Comparison of ENCODE assay signal across 22 cellular contexts in the genomic region with DNA sequence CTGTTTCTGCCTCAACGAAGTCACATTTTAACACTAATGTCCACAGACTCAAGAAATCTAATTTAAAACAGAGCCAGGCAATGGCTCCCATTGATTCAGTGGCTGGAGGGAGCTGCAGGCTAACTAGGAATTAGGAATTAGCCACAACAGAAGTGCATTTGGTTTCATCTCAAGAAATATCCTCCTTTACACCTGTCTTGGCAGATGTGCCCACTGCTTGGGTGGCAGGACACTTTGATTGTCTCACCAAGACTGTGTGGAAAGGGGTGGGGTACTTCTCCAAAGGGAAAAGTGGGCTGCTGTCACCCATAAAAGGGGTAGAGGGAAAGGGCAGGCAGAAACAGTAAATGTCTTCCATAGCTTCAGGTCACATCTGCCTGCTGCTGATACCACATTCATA. TPM values are rescaled to one million over a fixed set of nuclear protein-coding genes. Genes with fewer than 3 reads are reported as not detected.
DNase-seq lines count a peak whose midpoint lies in the region; ATAC-seq and TF ChIP-seq lines count a peak whose summit lies in the region.
"Had no signal": no experiment of that assay in that cellular context is flagged by ENCODE, and none has a peak within 500 bp of the region (broad histone marks: within the 10 kb centered on the region; RNA-seq: fewer than 3 reads in every experiment).

No MANE protein-coding gene starts in this region.

- H3K9me3 ChIP-seq in SK-N-SH (no peaks in the 10 kb centered on the region), right cardiac atrium (ENCODE audit: control insufficient read depth, low read length) (no peaks in the 10 kb centered on the region), heart right ventricle (no peaks in the 10 kb centered on the region), neuronal stem cell (replicated peaks in 1 of 2; ENCODE audit: control insufficient read depth in 2 of 2, insufficient read depth in 1 of 2, low read depth in 1 of 2, low read length in 2 of 2) (no peaks in the 10 kb centered on the region), sigmoid colon (no peaks in the 10 kb centered on the region)
- H3K9me3 ChIP-seq: HAP-1 had no signal

- no peak for TF ChIP-seq RAD21 in SK-N-SH (IDR thresholded peaks at IDR 0.05; ENCODE audit: low read length)

- H3K18ac ChIP-seq in neuronal stem cell (ENCODE audit: low read length): peak overlapping the region; percentile 44

- no peaks in the 10 kb centered on the region for H3K9me3 Mint-ChIP-seq in activated T-helper 17 cell treated with anti-CD3 and anti-CD28 coated beads, Interleukin-2, amount 50 U/mL, for 72 hours

- H3K27ac Mint-ChIP-seq in activated T-helper 17 cell treated with anti-CD3 and anti-CD28 coated beads, Interleukin-2, amount 50 U/mL, for 72 hours: peak overlapping the region; percentile 34

- intact Hi-C loops in right cardiac atrium (cut with DNase I) (no loop called here), heart right ventricle (cut with DNase I) (no loop called here), sigmoid colon (cut with DNase I) (no loop called here)

- H2AK5ac ChIP-seq in neuronal stem cell (ENCODE audit: low read depth, low read length): no peak overlapping the region

- no peaks in the 10 kb centered on the region for H3K36me3 Mint-ChIP-seq in activated T-helper 17 cell treated with anti-CD3 and anti-CD28 coated beads, Interleukin-2, amount 50 U/mL, for 72 hours (ENCODE audit: low read depth)

- in situ Hi-C loops in KBM-7 (cut with MboI; ENCODE audit: low pct_unique_long_range_greater_than_20kb, low sequenced_read_pairs): loop anchor here (25.0 kb wide), 1 partner anchor 166 kb away; no protein-coding TSS in a partner anchor

- no peak overlapping the region for H3K23ac ChIP-seq in neuronal stem cell (ENCODE audit: low read depth, low read length, poor library complexity)

- H4K91ac ChIP-seq in neuronal stem cell (ENCODE audit: low read depth, low read length, poor library complexity): no peak overlapping the region

- H3K4me3 ChIP-seq in SK-N-SH (ENCODE audit: low read depth in 2 of 2, low read length in 1 of 2): no peak overlapping the region
- no peak overlapping the region for H3K4me3 ChIP-seq in right cardiac atrium (ENCODE audit: low read length)
- no peak overlapping the region for H3K4me3 ChIP-seq in heart right ventricle
- H3K4me3 ChIP-seq in neuronal stem cell (ENCODE audit: low read length in 2 of 2): no peak overlapping the region
- no peak overlapping the region for H3K4me3 ChIP-seq in sigmoid colon
- H3K4me3 ChIP-seq: HAP-1 had no signal

- H3K9ac ChIP-seq in SK-N-SH (no peak overlapping the region), neuronal stem cell (ENCODE audit: low read depth, low read length, poor library complexity) (no peak overlapping the region)

- no peak for ATAC-seq in SK-N-SH treated with all-trans-retinoic acid at 6 μM for 48 hours
- ATAC-seq in right cardiac atrium: no peak
- ATAC-seq in heart right ventricle: no peak
- ATAC-seq in activated T-helper 17 cell treated with anti-CD3 and anti-CD28 coated beads, Interleukin-2, amount 50 U/mL, for 72 hours (replicated peaks): no peak
- ATAC-seq: Panc1 had no signal

- no peak overlapping the region for H2BK12ac ChIP-seq in neuronal stem cell (ENCODE audit: low read length)

- H3K27ac ChIP-seq in SK-N-SH (ENCODE audit: low read depth in 2 of 2, low read length in 1 of 2): no peak overlapping the region; a peak in 1 of 4 replicates
- peak overlapping the region; percentile 51 for H3K27ac ChIP-seq in right cardiac atrium (ENCODE audit: low read length)
- H3K27ac ChIP-seq in heart right ventricle: peak overlapping the region in 1 of 10 donors; percentile 55
- H3K27ac ChIP-seq in neuronal stem cell (replicated peaks; ENCODE audit: low read length): no peak overlapping the region
- no peak overlapping the region for H3K27ac ChIP-seq in sigmoid colon
- H3K27ac ChIP-seq: 22Rv1, C4-2B had no signal

- no peak overlapping the region for H3K14ac ChIP-seq in neuronal stem cell (ENCODE audit: low read length)

- no peak for DNase-seq in SK-N-SH
- no peak for DNase-seq in right cardiac atrium
- no peak for DNase-seq in heart right ventricle
- no peak for DNase-seq in neuronal stem cell (ENCODE audit: low spot score)
- no peak for DNase-seq in sigmoid colon
- no peak for DNase-seq in KBM-7
- DNase-seq: AML-193, Calu3, GF-D8, MM.1S, NCI-H1092, NCI-H1436 treated with DMSO at 0.1 percent for 48 hours, NCI-H2029 treated with DMSO at 0.1 percent for 48 hours, NCI-H2171 treated with DMSO at 0.1 percent for 48 hours, NCI-H446 treated with DMSO at 0.1 percent for 48 hours had no signal

- H2BK15ac ChIP-seq in neuronal stem cell (ENCODE audit: low read length): no peak overlapping the region

- H3F3A ChIP-seq in SK-N-SH (replicated peaks; ENCODE audit: insufficient read depth): no peaks in the 10 kb centered on the region

- H3K4me1 ChIP-seq in SK-N-SH (ENCODE audit: control insufficient read depth in 1 of 2, insufficient read depth in 2 of 2, low read depth in 1 of 2, low read length in 1 of 2) (peaks cover 0 to 12% of the 10 kb centered on the region in 2 experiments; a peak in 1 of 4 replicates), right cardiac atrium (ENCODE audit: control insufficient read depth, insufficient read depth, low read length) (peaks cover 6% of the 10 kb centered on the region), heart right ventricle (peaks cover 0 to 45% (median 10%) of the 10 kb centered on the region in 9 donors), neuronal stem cell (ENCODE audit: control insufficient read depth in 2 of 2, insufficient read depth in 1 of 2, low read depth in 1 of 2, low read length in 2 of 2) (peaks cover 0 to 11% of the 10 kb centered on the region in 2 donors), sigmoid colon (peaks cover 0 to 17% (median 0%) of the 10 kb centered on the region in 4 donors)
- H3K4me1 ChIP-seq: HAP-1 had no signal

- H3K4me2 ChIP-seq in SK-N-SH (no peak overlapping the region), neuronal stem cell (ENCODE audit: insufficient read depth, low read length, poor library complexity, severe bottlenecking) (no peak overlapping the region)

- H4K8ac ChIP-seq in neuronal stem cell (ENCODE audit: low read depth, low read length): no peak overlapping the region

- CTCF ChIA-PET in SK-N-SH (lab: Yijun Ruan, JAX): interaction anchor here (0.9 to 5.9 kb wide), 6 partner anchors 10 to 250 kb away, joined by 3 to 42 read pairs (median 4); a partner anchor contains a TSS

- POLR2A ChIA-PET in SK-N-SH (lab: Yijun Ruan, JAX): no interaction called here

- no peaks in the 10 kb centered on the region for H3K79me1 ChIP-seq in neuronal stem cell (ENCODE audit: low read depth, low read length)

- TF ChIP-seq EP300 in SK-N-SH (IDR thresholded peaks at IDR 0.05; ENCODE audit: borderline replicate concordance in 1 of 2, low read depth in 1 of 2, low read length in 1 of 2) (peak in 1 of 2 experiments; percentile 7; a peak in 1 of 4 replicates), sigmoid colon (IDR thresholded peaks at IDR 0.05) (no peak)

- no peak overlapping the region for H2BK120ac ChIP-seq in neuronal stem cell (ENCODE audit: low read depth, low read length)

- H2AFZ ChIP-seq in SK-N-SH (ENCODE audit: low read depth): no peak overlapping the region
- H2AFZ ChIP-seq in neuronal stem cell (ENCODE audit: low read length): no peak overlapping the region

- TF ChIP-seq CTCF in SK-N-SH (IDR thresholded peaks at IDR 0.05) (no peak), heart right ventricle (IDR thresholded peaks at IDR 0.05) (no peak), sigmoid colon (IDR thresholded peaks at IDR 0.05) (no peak)

- TF ChIP-seq POLR2A in sigmoid colon (IDR thresholded peaks at IDR 0.05): no peak

- no peaks in the 10 kb centered on the region for H3K27me3 ChIP-seq in SK-N-SH (ENCODE audit: insufficient read depth)
- no peaks in the 10 kb centered on the region for H3K27me3 ChIP-seq in right cardiac atrium (ENCODE audit: control insufficient read depth, insufficient read depth)
- H3K27me3 ChIP-seq in heart right ventricle: no peaks in the 10 kb centered on the region
- H3K27me3 ChIP-seq in neuronal stem cell (ENCODE audit: control insufficient read depth in 3 of 3, insufficient read depth in 3 of 3, low read depth in 1 of 3, low read length in 3 of 3): no peaks in the 10 kb centered on the region
- no peaks in the 10 kb centered on the region for H3K27me3 ChIP-seq in sigmoid colon

- no peaks in the 10 kb centered on the region for H4K20me1 ChIP-seq in SK-N-SH (ENCODE audit: insufficient read depth)

- H3K9me2 ChIP-seq in SK-N-SH: no peaks in the 10 kb centered on the region

- H3K27me3 Mint-ChIP-seq in activated T-helper 17 cell treated with anti-CD3 and anti-CD28 coated beads, Interleukin-2, amount 50 U/mL, for 72 hours: no peaks in the 10 kb centered on the region

- H3K79me2 ChIP-seq in SK-N-SH (ENCODE audit: insufficient read depth): no peaks in the 10 kb centered on the region

- no peak overlapping the region for H3K4ac ChIP-seq in neuronal stem cell (ENCODE audit: low read length)

- H3K36me3 ChIP-seq in SK-N-SH (replicated peaks in 1 of 2; ENCODE audit: control insufficient read depth in 1 of 2, insufficient read depth in 2 of 2, low read length in 1 of 2): no peaks in the 10 kb centered on the region
- H3K36me3 ChIP-seq in heart right ventricle: peaks cover 0 to 24% (median 0%) of the 10 kb centered on the region in 9 donors
- no peaks in the 10 kb centered on the region for H3K36me3 ChIP-seq in neuronal stem cell (replicated peaks in 1 of 2; ENCODE audit: control insufficient read depth in 2 of 2, insufficient read depth in 2 of 2, low read length in 2 of 2)
- H3K36me3 ChIP-seq in sigmoid colon: no peaks in the 10 kb centered on the region
- H3K36me3 ChIP-seq: HAP-1 had no signal

- H3K4me1 Mint-ChIP-seq in activated T-helper 17 cell treated with anti-CD3 and anti-CD28 coated beads, Interleukin-2, amount 50 U/mL, for 72 hours: peaks cover 28% of the 10 kb centered on the region

- WGBS in SK-N-SH (ENCODE audit: low lambda C conversion rate): 41% methylated on average over 1 of the region's 1 CpG
- WGBS in right cardiac atrium: 85% methylated on average over 1 of the region's 1 CpG
- 91 to 92% methylated on average over 1 of the region's 1 CpG for WGBS in heart right ventricle, 2 donors
- no CpG with 5 or more reads among the region's 1 CpG for WGBS in neuronal stem cell (ENCODE audit: extremely low coverage in 2 of 2, insufficient read length in 2 of 2, insufficient replicate concordance in 1 of 2), 2 donors
- 69 to 82% methylated on average over 1 of the region's 1 CpG for WGBS in sigmoid colon, 2 donors

- H3K4me3 Mint-ChIP-seq in activated T-helper 17 cell treated with anti-CD3 and anti-CD28 coated beads, Interleukin-2, amount 50 U/mL, for 72 hours: no peak overlapping the region

- no peak overlapping the region for H2BK5ac ChIP-seq in neuronal stem cell (ENCODE audit: low read length)

RNA-seq across cellular contexts. Expression of a gene that starts 10.8 kb away (rescaled TPM):
- polyA plus RNA-seq in SK-N-SH (2012; rRNA removed): 22.3 and 31.0 TPM in 2 replicates
- polyA plus RNA-seq in SK-N-SH (2012; cell fraction: cytosol; rRNA removed): 21.3 and 25.1 TPM in 2 replicates
- polyA plus RNA-seq in SK-N-SH (2012; cell fraction: nucleus; rRNA removed): 44.4 and 73.2 TPM in 2 replicates
- total RNA-seq in right cardiac atrium: 10 to 100 TPM; 22.6 to 44.5 (median 36.1) TPM
- polyA plus RNA-seq in right cardiac atrium: 27.4 TPM
- total RNA-seq in heart right ventricle: 10 to 100 TPM; 22.6 to 37.3 (median 31.3) TPM
- 10 to 100 TPM; 16.4 to 26.9 TPM for polyA plus RNA-seq in heart right ventricle
- 10 to 100 TPM; 30.5 to 38.6 TPM for total RNA-seq in activated T-helper 17 cell treated with anti-CD3 and anti-CD28 coated beads, Interleukin-2, amount 50 U/mL, for 72 hours
- 25.2 TPM for polyA plus RNA-seq in neuronal stem cell (2013, experiment 1 of 2)
- polyA plus RNA-seq in neuronal stem cell (2013, experiment 2 of 2): 23.7 TPM
- total RNA-seq in sigmoid colon: 10 to 100 TPM; 47.4 to 90.5 (median 61.5) TPM
- polyA plus RNA-seq in sigmoid colon: 10 to 100 TPM; 28.5 to 39.8 (median 37.2) TPM

RNA-seq across cellular contexts. Expression of a gene that starts 25.7 kb away (rescaled TPM):
- polyA plus RNA-seq in SK-N-SH (2012; rRNA removed) (0.30 and 0.55 TPM in 2 replicates), right cardiac atrium (1.4 TPM), heart right ventricle (under 1 TPM; 0.35 to 0.66 TPM), sigmoid colon (under 1 TPM in 2 of 3 donors, not detected in 1; 0.20 to 0.60 TPM)
- polyA plus RNA-seq in SK-N-SH (2012; cell fraction: cytosol; rRNA removed): 0.28 and 1.2 TPM in 2 replicates
- polyA plus RNA-seq in SK-N-SH (2012; cell fraction: nucleus; rRNA removed): 0.34 and 0.70 TPM in 2 replicates
- total RNA-seq in right cardiac atrium (1 to 10 TPM in 1 of 4 donors, under 1 TPM in 3; 0.17 to 2.8 (median 0.55) TPM), heart right ventricle (under 1 TPM in 8 of 10 donors, not detected in 2; 0.09 to 0.71 (median 0.31) TPM), sigmoid colon (1 to 10 TPM in 2 of 4 donors, under 1 TPM in 1, not detected in 1; 0.36 to 1.4 (median 1.3) TPM)
- total RNA-seq in activated T-helper 17 cell treated with anti-CD3 and anti-CD28 coated beads, Interleukin-2, amount 50 U/mL, for 72 hours: not detected
- polyA plus RNA-seq in neuronal stem cell (2013, experiment 1 of 2): 0.57 TPM
- 0.57 TPM for polyA plus RNA-seq in neuronal stem cell (2013, experiment 2 of 2)
- total RNA-seq: Calu3, LHCN-M2 had no signal

RNA-seq across cellular contexts. Expression of a gene that starts 34.4 kb away (rescaled TPM):
- polyA plus RNA-seq in SK-N-SH (2012; rRNA removed): 0.67 and 0.75 TPM in 2 replicates
- polyA plus RNA-seq in SK-N-SH (2012; cell fraction: cytosol; rRNA removed): 0.44 and 0.58 TPM in 2 replicates
- 0.66 and 0.74 TPM in 2 replicates for polyA plus RNA-seq in SK-N-SH (2012; cell fraction: nucleus; rRNA removed)
- 100 to 1,000 TPM in 3 of 4 donors, 10 to 100 TPM in 1; 99.0 to 117 (median 107) TPM for total RNA-seq in right cardiac atrium
- polyA plus RNA-seq in right cardiac atrium: 78.2 TPM
- total RNA-seq in heart right ventricle: 100 to 1,000 TPM in 9 of 10 donors, 10 to 100 TPM in 1; 97.2 to 215 (median 152) TPM
- 10 to 100 TPM; 61.9 to 94.7 TPM for polyA plus RNA-seq in heart right ventricle
- total RNA-seq in activated T-helper 17 cell treated with anti-CD3 and anti-CD28 coated beads, Interleukin-2, amount 50 U/mL, for 72 hours: under 1 TPM; 0.09 to 0.42 TPM
- polyA plus RNA-seq in neuronal stem cell (2013, experiment 1 of 2): 0.28 TPM
- polyA plus RNA-seq in neuronal stem cell (2013, experiment 2 of 2): 0.21 TPM
- 100 to 1,000 TPM in 3 of 4 donors, 10 to 100 TPM in 1; 52.0 to 166 (median 122) TPM for total RNA-seq in sigmoid colon
- polyA plus RNA-seq in sigmoid colon: 1 to 10 TPM in 1 of 3 donors, under 1 TPM in 2; 0.23 to 5.3 (median 0.60) TPM

Comparison
In these comparisons a context has a peak if more than half of its experiments do, and no peak if none do; other contexts are left out.
1. RNA of a gene that starts 34.4 kb away (total RNA-seq): 97.2 to 215 TPM in heart right ventricle, 52.0 to 166 TPM in sigmoid colon and 99.0 to 117 TPM in right cardiac atrium; 0.09 to 0.42 TPM in activated T-helper 17 cell treated with anti-CD3 and anti-CD28 coated beads, Interleukin-2, amount 50 U/mL, for 72 hours; every median in the first group is over 10 times any median in the second.